Comparison of ENCODE assay signal across 8 cellular contexts in the genomic region with DNA sequence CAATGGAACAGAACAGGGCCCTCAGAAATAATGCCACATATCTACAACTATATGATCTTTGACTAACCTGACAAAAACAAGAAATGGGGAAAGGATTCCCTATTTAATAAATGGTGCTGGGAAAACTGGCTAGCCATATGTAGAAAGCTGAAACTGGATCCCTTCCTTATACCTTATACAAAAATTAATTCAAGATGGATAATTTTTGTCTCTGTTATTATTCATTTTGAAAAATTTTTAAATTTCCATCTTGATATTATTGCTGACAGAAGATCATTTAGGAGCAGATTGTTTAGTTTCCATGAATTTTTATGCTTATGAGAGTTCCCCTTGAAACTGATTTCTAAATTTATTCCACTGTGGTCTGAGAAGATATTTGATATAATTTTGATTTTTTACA.
DNase-seq lines count a peak whose midpoint lies in the region; FAIRE-seq and TF ChIP-seq lines count a peak whose summit lies in the region.
"Not testable (repeated sequence)": the region's sequence is repeated elsewhere in the genome, so short reads cannot be mapped to it uniquely, and the experiment has no call there.

No MANE protein-coding gene starts in this region.

- not testable (repeated sequence) for H3K36me3 ChIP-seq in OCI-LY7 (ENCODE audit: insufficient read depth, low read length); small intestine (ENCODE audit: control insufficient read depth in 2 of 2, insufficient read depth in 2 of 2, low read length in 2 of 2)

- FAIRE-seq in small intestine (lab: Jason Lieb, UNC) = not testable (repeated sequence)

- not testable (repeated sequence) for H3K79me2 ChIP-seq in OCI-LY7 (ENCODE audit: insufficient read depth, low read depth, low read length)

- not testable (repeated sequence) for TF ChIP-seq POLR2A in erythroblast (IDR thresholded peaks at IDR 0.05; ENCODE audit: low read length)

- H3K9me3 ChIP-seq in OCI-LY7 (ENCODE audit: low read length); small intestine (ENCODE audit: control insufficient read depth, low read depth): not testable (repeated sequence)

- not testable (repeated sequence) for TF ChIP-seq CTCF in OCI-LY7 (conservative IDR thresholded peaks at IDR 0.05; ENCODE audit: low read length)

- not testable (repeated sequence) for H3K4me2 ChIP-seq in OCI-LY7 (ENCODE audit: low read length)

- CTCF ChIA-PET in OCI-LY7 (lab: Charles Lee; ENCODE audit: unreplicated experiment) = not testable (repeated sequence)

- DNase-seq in ACHN (peak; percentile 33), G401 (ENCODE audit: low spot score) (peak; percentile 20), NCI-H1092 (lab: John Stamatoyannopoulos, UW) (peak; percentile 7), NCI-H2081 (lab: John Stamatoyannopoulos, UW) (peak; percentile 12), NCI-H226 (peak; percentile 65), OCI-LY7 (ENCODE audit: low spot score) (peak; percentile 4), erythroblast (lab: John Stamatoyannopoulos, UW) (peak; percentile 7 to 40), small intestine (peak; percentile 9)

- H3K4me1 ChIP-seq in OCI-LY7 (ENCODE audit: insufficient read depth, low read length, poor library complexity, severe bottlenecking); small intestine (ENCODE audit: control insufficient read depth in 2 of 2, insufficient read depth in 1 of 2, low read depth in 1 of 2, low read length in 1 of 2): not testable (repeated sequence)

- not testable (repeated sequence) for H3K27ac ChIP-seq in OCI-LY7 (ENCODE audit: low read depth, low read length, poor library complexity, severe bottlenecking); small intestine (ENCODE audit: low read depth in 1 of 2, low read length in 1 of 2)

- H3K9me2 ChIP-seq in OCI-LY7 (ENCODE audit: insufficient read depth, low read length) = not testable (repeated sequence)

- not testable (repeated sequence) for H3K27me3 ChIP-seq in small intestine (ENCODE audit: control insufficient read depth in 2 of 2, insufficient read depth in 2 of 2, low read length in 2 of 2)

- POLR2A ChIA-PET in OCI-LY7 (lab: Charles Lee) = interaction anchor here (0.9 kb wide), 1 partner anchor 865 kb away, joined by 3 read pairs; no protein-coding TSS in a partner anchor

- BruUV-seq in OCI-LY7 (replicated peaks; lab: Mats Ljungman, UMichigan) = not testable (repeated sequence)

- H2AFZ ChIP-seq in OCI-LY7 (ENCODE audit: low read length) = not testable (repeated sequence)

- intact Hi-C loops in OCI-LY7 (cut with micrococcal nuclease; ENCODE audit: unreplicated experiment) = not testable (repeated sequence)

- in situ Hi-C loops in ACHN (cut with HindIII; ENCODE audit: low pct_ligation_motif_present, low pct_unique_long_range_greater_than_20kb, low sequenced_read_pairs); G401 (cut with HindIII; ENCODE audit: low sequenced_read_pairs): not testable (repeated sequence)

- not testable (repeated sequence) for H3K4me3 ChIP-seq in OCI-LY7 (ENCODE audit: low read depth, low read length, poor library complexity, severe bottlenecking); small intestine (ENCODE audit: low read depth in 1 of 2, low read length in 2 of 2)

- not testable (repeated sequence) for H4K20me1 ChIP-seq in OCI-LY7 (ENCODE audit: insufficient read depth, low read length)

Comparison
In these comparisons a context has a peak if more than half of its experiments do, and no peak if none do; other contexts are left out.
1. DNase-seq: peak in every context shown above with its lines; median percentile 65 in NCI-H226; 33 in ACHN; 24 in erythroblast; 20 in G401; 12 in NCI-H2081; 9 in small intestine; 7 in NCI-H1092; 4 in OCI-LY7.